23 cellular contexts compared by ENCODE assay signal in the genomic region with DNA sequence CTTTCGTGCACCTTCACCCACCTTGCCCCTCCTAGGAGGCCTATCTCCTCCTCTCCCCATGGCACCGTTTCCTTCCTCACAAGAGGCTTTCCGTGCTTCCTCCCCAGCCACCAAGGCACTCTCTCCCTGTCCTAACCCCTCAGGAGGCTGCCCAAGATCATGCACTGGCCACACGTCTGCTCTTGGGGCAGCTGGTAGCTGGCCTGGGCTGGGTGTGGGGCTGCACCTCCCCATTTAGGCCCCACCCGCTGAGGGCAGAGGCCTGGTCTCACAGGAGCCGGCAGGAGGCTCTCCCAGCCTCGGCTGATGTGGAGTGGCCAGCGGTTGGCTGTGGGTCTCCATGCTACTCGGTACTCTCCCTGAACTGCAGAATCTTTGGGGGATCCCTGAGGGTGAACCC. TPM values are rescaled to one million over a fixed set of nuclear protein-coding genes. Genes with fewer than 3 reads are reported as not detected.
DNase-seq lines count a peak whose midpoint lies in the region; ATAC-seq, FAIRE-seq and TF ChIP-seq lines count a peak whose summit lies in the region.
"Had no signal": no experiment of that assay in that cellular context is flagged by ENCODE, and none has a peak within 500 bp of the region (broad histone marks: within the 10 kb centered on the region; RNA-seq: fewer than 3 reads in every experiment).

No MANE protein-coding gene starts in this region.

- H3K27me3 ChIP-seq in HepG2 (ENCODE audit: control insufficient read depth in 1 of 2, insufficient read depth in 2 of 2, low read length in 2 of 2) (no peaks in the 10 kb centered on the region; a peak in 1 of 5 replicates), right lobe of liver (no peaks in the 10 kb centered on the region)
- H3K27me3 ChIP-seq in naive thymus-derived CD4-positive, alpha-beta T cell (ENCODE audit: control insufficient read depth in 2 of 2, insufficient read depth in 2 of 2, low read length in 2 of 2) = no peaks in the 10 kb centered on the region
- H3K27me3 ChIP-seq: Peyer's patch had no signal

- H3K4me3 Mint-ChIP-seq in activated T-helper 17 cell treated with anti-CD3 and anti-CD28 coated beads, Interleukin-2, amount 50 U/mL, for 72 hours = no peak overlapping the region
- peak overlapping the region in 4 of 10 donors; percentile 14 to 66 (median 31) for H3K4me3 Mint-ChIP-seq in naive thymus-derived CD4-positive, alpha-beta T cell
- H3K4me3 Mint-ChIP-seq: activated T-cell treated with anti-CD3 and anti-CD28 coated beads, Interleukin-2, amount 50 U/mL, for 72 hours had no signal

- TF ChIP-seq POLR2A in HepG2 (IDR thresholded peaks at IDR 0.05; ENCODE audit: insufficient read depth in 1 of 2, low read depth in 2 of 2, low read length in 2 of 2) = no peak
- no peak for TF ChIP-seq POLR2A in right lobe of liver (IDR thresholded peaks at IDR 0.05)

- no peaks in the 10 kb centered on the region for H3K27me3 Mint-ChIP-seq in activated T-helper 17 cell treated with anti-CD3 and anti-CD28 coated beads, Interleukin-2, amount 50 U/mL, for 72 hours
- H3K27me3 Mint-ChIP-seq in naive thymus-derived CD4-positive, alpha-beta T cell = no peaks in the 10 kb centered on the region

- H3K4me3 ChIP-seq in HepG2 (replicated peaks in 1 of 3; ENCODE audit: insufficient read depth in 1 of 3, low read depth in 2 of 3, low read length in 3 of 3) (no peak overlapping the region), right lobe of liver (no peak overlapping the region)
- H3K4me3 ChIP-seq in naive thymus-derived CD4-positive, alpha-beta T cell (ENCODE audit: low read length) = no peak overlapping the region
- H3K4me3 ChIP-seq: lung, Peyer's patch, SJCRH30 had no signal

- H3K9me3 Mint-ChIP-seq in activated T-helper 17 cell treated with anti-CD3 and anti-CD28 coated beads, Interleukin-2, amount 50 U/mL, for 72 hours = no peaks in the 10 kb centered on the region
- H3K9me3 Mint-ChIP-seq in naive thymus-derived CD4-positive, alpha-beta T cell = no peaks in the 10 kb centered on the region
- H3K9me3 Mint-ChIP-seq: activated T-cell treated with anti-CD3 and anti-CD28 coated beads, Interleukin-2, amount 50 U/mL, for 72 hours had no signal

- H3K79me2 ChIP-seq in HepG2 (ENCODE audit: insufficient read depth, low read length) = peaks cover 4% of the 10 kb centered on the region

- H3K27ac ChIP-seq in HepG2 (ENCODE audit: extremely low read length, insufficient read depth, low read length) (no peak overlapping the region), right lobe of liver (no peak overlapping the region)
- peak overlapping the region; percentile 30 for H3K27ac ChIP-seq in naive thymus-derived CD4-positive, alpha-beta T cell (ENCODE audit: low read depth, low read length)
- H3K27ac ChIP-seq: Peyer's patch, SJCRH30 had no signal

- no peaks in the 10 kb centered on the region for H3K36me3 ChIP-seq in HepG2 (replicated peaks in 1 of 2; ENCODE audit: control insufficient read depth in 1 of 2, insufficient read depth in 2 of 2, low read length in 2 of 2)
- H3K36me3 ChIP-seq in right lobe of liver = no peaks in the 10 kb centered on the region
- no peaks in the 10 kb centered on the region for H3K36me3 ChIP-seq in naive thymus-derived CD4-positive, alpha-beta T cell (ENCODE audit: control insufficient read depth in 2 of 3, insufficient read depth in 3 of 3, low read length in 3 of 3)
- H3K36me3 ChIP-seq: Peyer's patch, SJCRH30 had no signal

- peaks cover 84% of the 10 kb centered on the region for H3K4me1 ChIP-seq in HepG2 (ENCODE audit: insufficient read depth, low read length)
- H3K4me1 ChIP-seq in right lobe of liver = no peaks in the 10 kb centered on the region
- peaks cover 33 to 57% of the 10 kb centered on the region in 2 donors for H3K4me1 ChIP-seq in naive thymus-derived CD4-positive, alpha-beta T cell (ENCODE audit: control insufficient read depth in 2 of 2, insufficient read depth in 2 of 2, low read length in 2 of 2)
- H3K4me1 ChIP-seq: Peyer's patch, SJCRH30 had no signal

- intact Hi-C loops in HepG2 (cut with micrococcal nuclease; ENCODE audit: unreplicated experiment) = no loop called here
- intact Hi-C loops in right lobe of liver (cut with DNase I) = no loop called here
- intact Hi-C loops in naive thymus-derived CD4-positive, alpha-beta T cell (cut with micrococcal nuclease) = no loop called here
- intact Hi-C loops in Right ventricle myocardium superior (cut with DNase I) = no loop called here

- FAIRE-seq in HepG2 (lab: Jason Lieb, UNC) = no peak
- FAIRE-seq: small intestine had no signal

- TF ChIP-seq EP300 in HepG2 (IDR thresholded peaks at IDR 0.05; ENCODE audit: low read depth in 2 of 2, low read length in 2 of 2) = no peak
- no peak for TF ChIP-seq EP300 in HepG2 (CRISPR knock-in tag; IDR thresholded peaks at IDR 0.05; ENCODE audit: borderline replicate concordance)

- H3K4me1 Mint-ChIP-seq in activated T-helper 17 cell treated with anti-CD3 and anti-CD28 coated beads, Interleukin-2, amount 50 U/mL, for 72 hours = peaks cover 17% of the 10 kb centered on the region
- peaks cover 0 to 55% (median 16%) of the 10 kb centered on the region in 7 donors for H3K4me1 Mint-ChIP-seq in naive thymus-derived CD4-positive, alpha-beta T cell

- no peak for TF ChIP-seq CTCF in HepG2 (CRISPR knock-in tag; IDR thresholded peaks at IDR 0.05)
- TF ChIP-seq CTCF in right lobe of liver (IDR thresholded peaks at IDR 0.05) = no peak

- H4K20me1 ChIP-seq in HepG2 (ENCODE audit: insufficient read depth, low read length) = 0 out of 2 replicates have a peak, but pooled peaks cover 5% of the 10 kb centered on the region

- POLR2A ChIA-PET in HepG2 (lab: Yijun Ruan, JAX) = no interaction called here
- POLR2A ChIA-PET in naive thymus-derived CD4-positive, alpha-beta T cell (lab: Charles Lee) = interaction anchor here (1.4 kb wide), 1 partner anchor 14 kb away, joined by 3 read pairs; no protein-coding TSS in a partner anchor

- no peak for TF ChIP-seq RAD21 in HepG2 (CRISPR knock-in tag; IDR thresholded peaks at IDR 0.05)

- H3K9me3 ChIP-seq in HepG2 (ENCODE audit: low read length) = no peaks in the 10 kb centered on the region
- no peaks in the 10 kb centered on the region for H3K9me3 ChIP-seq in right lobe of liver
- H3K9me3 ChIP-seq in naive thymus-derived CD4-positive, alpha-beta T cell (ENCODE audit: control insufficient read depth in 2 of 3, low read length in 3 of 3) = no peaks in the 10 kb centered on the region
- H3K9me3 ChIP-seq: Peyer's patch, SJCRH30 had no signal

- H2AFZ ChIP-seq in HepG2 (ENCODE audit: low read length) = no peak overlapping the region

- no TSS peak for BruUV-seq in HepG2 (replicated peaks; lab: Mats Ljungman, UMichigan)

- WGBS in HepG2 (ENCODE audit: low lambda C conversion rate) = 74% methylated on average over 8 of the region's 9 CpGs
- 100% methylated on average over 1 of the region's 9 CpGs for WGBS in right lobe of liver (ENCODE audit: insufficient coverage, low coverage, low lambda C conversion rate, missing lambda C conversion rate)

- H3K4me2 ChIP-seq in HepG2 (ENCODE audit: low read depth, low read length) = no peak overlapping the region

- DNase-seq in HepG2 (ENCODE audit: low spot score) (no peak), right lobe of liver (no peak), Right ventricle myocardium superior (no peak), NCI-H1105 treated with DMSO at 0.1 percent for 48 hours (lab: John Stamatoyannopoulos, UW) (no peak)
- no peak for DNase-seq in naive thymus-derived CD4-positive, alpha-beta T cell
- DNase-seq: activated CD4-positive, alpha-beta T cell treated with anti-CD3 and anti-CD28 coated beads for 1 hour; activated naive CD4-positive, alpha-beta T cell treated with anti-CD3 and anti-CD28 coated beads, Interleukin-2, amount 50 U/mL, for 16 hours; activated T-cell treated with anti-CD3 and anti-CD28 coated beads, Interleukin-2, amount 50 U/mL, for 72 hours; C1 segment of cervical spinal cord; central memory CD4-positive, alpha-beta T cell; head of caudate nucleus; NCI-H1436 treated with DMSO at 0.1 percent for 48 hours; NCI-H510A; occipital lobe; Peyer's patch; SJCRH30; small intestine; stimulated activated CD4-positive, alpha-beta T cell treated with anti-CD3 and anti-CD28 coated beads, Interleukin-2, amount 100 ng/mL, for 24 hours; T-helper 1 cell had no signal

- ATAC-seq in HepG2 (no peak), right lobe of liver (no peak), Right ventricle myocardium superior (ENCODE audit: poor library complexity) (no peak), HG02938 (IDR thresholded peaks at IDR 0.05; ENCODE audit: unreplicated experiment) (no peak), GM18502 (IDR thresholded peaks at IDR 0.05; ENCODE audit: poor library complexity, unreplicated experiment) (no peak)
- no peak for ATAC-seq in activated T-helper 17 cell treated with anti-CD3 and anti-CD28 coated beads, Interleukin-2, amount 50 U/mL, for 72 hours (replicated peaks)
- ATAC-seq in naive thymus-derived CD4-positive, alpha-beta T cell = no peak
- ATAC-seq: activated T-cell treated with anti-CD3 and anti-CD28 coated beads, Interleukin-2, amount 50 U/mL, for 72 hours had no signal

- no peak overlapping the region for H3K9ac ChIP-seq in HepG2 (ENCODE audit: insufficient read depth, low read depth, low read length)

- no peaks in the 10 kb centered on the region for H3K36me3 Mint-ChIP-seq in activated T-helper 17 cell treated with anti-CD3 and anti-CD28 coated beads, Interleukin-2, amount 50 U/mL, for 72 hours (ENCODE audit: low read depth)
- no peaks in the 10 kb centered on the region for H3K36me3 Mint-ChIP-seq in naive thymus-derived CD4-positive, alpha-beta T cell

- CTCF ChIA-PET in HepG2 (lab: Yijun Ruan, JAX; ENCODE audit: low intra/inter-chr PET ratio, low total read pairs) = no interaction called here
- CTCF ChIA-PET in naive thymus-derived CD4-positive, alpha-beta T cell (lab: Charles Lee) = interaction anchor here (1.4 kb wide), 1 partner anchor 81 kb away, joined by 3 read pairs; no protein-coding TSS in a partner anchor

- H3K27ac Mint-ChIP-seq in activated T-helper 17 cell treated with anti-CD3 and anti-CD28 coated beads, Interleukin-2, amount 50 U/mL, for 72 hours = peak overlapping the region; percentile 70
- H3K27ac Mint-ChIP-seq in naive thymus-derived CD4-positive, alpha-beta T cell = peak overlapping the region in 4 of 9 donors; percentile 75 to 86 (median 84)
- H3K27ac Mint-ChIP-seq: activated T-cell treated with anti-CD3 and anti-CD28 coated beads, Interleukin-2, amount 50 U/mL, for 72 hours had no signal

- in situ Hi-C loops in HepG2 (cut with HindIII; ENCODE audit: extremely low pct_ligation_motif_present, low pct_unique_long_range_greater_than_20kb) = no loop called here

RNA-seq across cellular contexts. Expression of a gene that starts 13.6 kb away (rescaled TPM):
- 16.6 and 16.9 TPM in 2 replicates for total RNA-seq in HepG2 (2016; rRNA removed; fragmentation: Illumina TruSeq; extraction: Trizol)
- 19.2 and 19.4 TPM in 2 replicates for total RNA-seq in HepG2 (2016; cell fraction: cytosol; rRNA removed; fragmentation: Illumina TruSeq; extraction: Trizol; ENCODE audit: low read depth)
- 14.6 and 17.1 TPM in 2 replicates for total RNA-seq in HepG2 (2016; cell fraction: insoluble cytoplasmic fraction; rRNA removed; fragmentation: Illumina TruSeq; extraction: Trizol)
- total RNA-seq in HepG2 (2016; cell fraction: membrane; rRNA removed; fragmentation: Illumina TruSeq; extraction: Trizol) = 21.3 and 24.1 TPM in 2 replicates
- total RNA-seq in HepG2 (2016; cell fraction: nucleus; rRNA removed; fragmentation: Illumina TruSeq; extraction: Trizol) = 21.2 and 22.3 TPM in 2 replicates
- 35.4 and 38.7 TPM in 2 replicates for polyA plus RNA-seq in HepG2 (2011; rRNA removed)
- polyA plus RNA-seq in HepG2 (2011; cell fraction: cytosol; rRNA removed) = 16.5 and 20.9 TPM in 2 replicates
- polyA plus RNA-seq in HepG2 (2011; cell fraction: nucleus; rRNA removed) = 91.0 and 107 TPM in 2 replicates
- 36.0 and 39.2 TPM in 2 replicates for polyA plus RNA-seq in HepG2 (2012)
- 35.0 and 39.6 TPM in 2 replicates for polyA plus RNA-seq in HepG2 (2016; cell fraction: cytosol; fragmentation: Illumina TruSeq; extraction: Trizol; ENCODE audit: low read depth)
- polyA plus RNA-seq in HepG2 (2016; cell fraction: insoluble cytoplasmic fraction; fragmentation: Illumina TruSeq; extraction: Trizol; ENCODE audit: low read depth) = 21.6 and 26.9 TPM in 2 replicates
- 31.2 and 32.6 TPM in 2 replicates for polyA plus RNA-seq in HepG2 (2016; cell fraction: membrane; fragmentation: Illumina TruSeq; extraction: Trizol; ENCODE audit: low read depth)
- 57.5 and 60.6 TPM in 2 replicates for polyA plus RNA-seq in HepG2 (2016; cell fraction: nucleus; fragmentation: Illumina TruSeq; extraction: Trizol; ENCODE audit: insufficient read depth, low read depth)
- 6.7 and 47.8 TPM in 2 replicates for polyA minus RNA-seq in HepG2 (2011; rRNA and poly(A)+ RNA removed; ENCODE audit: low replicate concordance)
- polyA minus RNA-seq in HepG2 (2011; cell fraction: cytosol; rRNA and poly(A)+ RNA removed) = 28.0 and 37.6 TPM in 2 replicates
- 30.5 and 30.6 TPM in 2 replicates for polyA minus RNA-seq in HepG2 (2011; cell fraction: nucleus; rRNA and poly(A)+ RNA removed)
- 1 to 10 TPM; 4.3 to 6.5 (median 5.7) TPM for total RNA-seq in right lobe of liver
- total RNA-seq in activated T-helper 17 cell treated with anti-CD3 and anti-CD28 coated beads, Interleukin-2, amount 50 U/mL, for 72 hours = 10 to 100 TPM in 1 of 2 donors, 1 to 10 TPM in 1; 9.9 to 28.5 TPM
- total RNA-seq in naive thymus-derived CD4-positive, alpha-beta T cell = 10 to 100 TPM; 29.4 to 81.9 (median 74.6) TPM
- 10 to 100 TPM; 17.3 to 23.5 TPM for polyA plus RNA-seq in naive thymus-derived CD4-positive, alpha-beta T cell
- total RNA-seq in Right ventricle myocardium superior = 3.5 TPM
